Comparison of ENCODE assay signal across 18 cellular contexts in the genomic region with DNA sequence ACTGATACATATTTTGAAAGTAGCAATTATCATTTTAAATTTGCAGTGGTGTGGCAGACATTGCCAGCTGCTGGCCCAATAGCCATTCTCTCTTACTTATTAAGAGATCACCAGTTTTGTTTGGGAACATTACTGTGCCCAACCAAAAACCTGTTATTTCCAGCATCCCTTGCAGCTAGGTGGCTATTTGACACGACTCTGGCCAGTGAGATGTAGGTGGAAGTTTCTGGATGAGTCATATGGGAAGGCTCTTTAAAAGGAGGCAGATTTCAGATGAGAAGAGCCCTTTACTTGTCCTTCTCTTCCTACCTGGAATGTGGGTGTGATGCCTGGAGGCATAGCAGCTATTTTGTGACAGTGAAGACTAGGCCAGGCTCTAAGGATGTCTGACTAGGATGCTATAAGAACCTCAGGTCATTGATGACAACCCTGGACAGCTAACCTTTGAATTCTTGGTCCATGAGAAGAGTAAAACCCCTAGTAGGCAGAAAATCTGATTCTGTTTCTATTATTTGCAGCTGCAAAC.
"Had no signal": no experiment of that assay in that cellular context is flagged by ENCODE, and none has a peak within 500 bp of the region (broad histone marks: within the 10 kb centered on the region; RNA-seq: fewer than 3 reads in every experiment).

No MANE protein-coding gene starts in this region.

- H3K27me3 Mint-ChIP-seq: activated naive CD4-positive, alpha-beta T cell treated with anti-CD3 and anti-CD28 coated beads, Interleukin-2, amount 10 ng/mL, durations not matched to agents 7 days and 5 days; central memory CD8-positive, alpha-beta T cell; effector memory CD8-positive, alpha-beta T cell had no signal

- H3K4me3 Mint-ChIP-seq: activated naive CD4-positive, alpha-beta T cell treated with anti-CD3 and anti-CD28 coated beads, Interleukin-2, amount 10 ng/mL, durations not matched to agents 7 days and 5 days; activated T-cell treated with anti-CD3 and anti-CD28 coated beads, Interleukin-2, amount 50 U/mL, for 72 hours; central memory CD8-positive, alpha-beta T cell; effector memory CD8-positive, alpha-beta T cell; neural progenitor cell; T-helper 1 cell treated with Interleukin-12 subunit alpha and Interleukin-12 subunit beta and Interleukin-4 antibody, amounts not matched to agents 30 μg/mL and 1 μg/mL, for 36 hours had no signal

- H2AFZ ChIP-seq: neural progenitor cell, parathyroid adenoma had no signal

- H3K9me3 Mint-ChIP-seq: central memory CD8-positive, alpha-beta T cell had no signal

- H3K4me3 ChIP-seq: body of pancreas, gastroesophageal sphincter, neural progenitor cell, thyroid gland, uterus had no signal

- ATAC-seq: activated T-cell treated with anti-CD3 and anti-CD28 coated beads, Interleukin-2, amount 50 U/mL, for 72 hours; body of pancreas; effector memory CD8-positive, alpha-beta T cell; gastroesophageal sphincter; SK-N-SH treated with all-trans-retinoic acid at 6 μM for 48 hours had no signal

- H3K9me3 ChIP-seq: thyroid gland had no signal

- DNase-seq: activated naive CD4-positive, alpha-beta T cell treated with anti-CD3 and anti-CD28 coated beads, Interleukin-2, amount 10 ng/mL, durations not matched to agents 7 days and 5 days; activated T-cell treated with anti-CD3 and anti-CD28 coated beads, Interleukin-2, amount 50 U/mL, for 72 hours; amniotic stem cell; body of pancreas; effector memory CD8-positive, alpha-beta T cell; kidney glomerular epithelial cell; retina; stimulated activated CD4-positive, alpha-beta T cell treated with anti-CD3 and anti-CD28 coated beads, Interleukin-15, amount 100 ng/mL, for 24 hours; stimulated activated CD4-positive, alpha-beta T cell treated with anti-CD3 and anti-CD28 coated beads, Interleukin-4, amount 100 ng/mL, for 24 hours; thyroid gland; uterus had no signal

- H3K9ac ChIP-seq: neural progenitor cell, parathyroid adenoma had no signal

- H3K27ac Mint-ChIP-seq: activated naive CD4-positive, alpha-beta T cell treated with anti-CD3 and anti-CD28 coated beads, Interleukin-2, amount 10 ng/mL, durations not matched to agents 7 days and 5 days; activated T-cell treated with anti-CD3 and anti-CD28 coated beads, Interleukin-2, amount 50 U/mL, for 72 hours; neural progenitor cell; T-helper 1 cell treated with Interleukin-12 subunit alpha and Interleukin-12 subunit beta and Interleukin-4 antibody, amounts not matched to agents 30 μg/mL and 1 μg/mL, for 36 hours had no signal

- H3K27me3 ChIP-seq: body of pancreas, gastroesophageal sphincter, neural progenitor cell, thyroid gland, uterus had no signal

- H3K79me2 ChIP-seq: parathyroid adenoma had no signal

- H3K4me1 Mint-ChIP-seq: neural progenitor cell had no signal

- H3K4me2 ChIP-seq: neural progenitor cell had no signal

- H3K36me3 ChIP-seq: gastroesophageal sphincter, neural progenitor cell, thyroid gland, uterus had no signal

- H3K4me1 ChIP-seq: body of pancreas, gastroesophageal sphincter, neural progenitor cell, parathyroid adenoma, thyroid gland, uterus had no signal

- H3K27ac ChIP-seq: body of pancreas, epithelial cell of prostate, gastroesophageal sphincter, neural progenitor cell, parathyroid adenoma, thyroid gland, uterus had no signal

- H3K36me3 Mint-ChIP-seq: neural progenitor cell had no signal
